19 cellular contexts compared by ENCODE assay signal in the genomic region with DNA sequence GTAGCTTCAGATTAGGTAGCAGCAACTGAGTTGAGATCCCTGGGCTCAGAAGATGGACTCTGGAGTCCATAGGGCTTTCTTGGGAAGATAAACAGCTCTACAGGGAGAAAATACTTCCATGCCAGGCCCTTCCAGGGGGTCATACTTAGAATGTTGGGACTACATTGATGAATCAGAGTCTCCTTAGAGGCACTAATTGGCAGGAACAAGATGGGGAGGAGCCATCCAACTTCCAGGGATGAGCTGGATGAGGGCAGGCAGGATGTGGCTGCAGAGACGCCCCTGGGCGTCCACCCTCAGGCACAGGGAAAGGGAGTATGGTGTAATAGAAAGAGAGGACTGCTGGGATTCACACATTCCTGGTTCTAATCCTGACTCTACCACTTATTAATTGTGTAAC.
DNase-seq lines count a peak whose midpoint lies in the region; ATAC-seq and TF ChIP-seq lines count a peak whose summit lies in the region.
"Had no signal": no experiment of that assay in that cellular context is flagged by ENCODE, and none has a peak within 500 bp of the region (broad histone marks: within the 10 kb centered on the region; RNA-seq: fewer than 3 reads in every experiment).

No MANE protein-coding gene starts in this region.

- H3K9ac ChIP-seq in GM23248, result no peak overlapping the region
- no peak overlapping the region for H3K9ac ChIP-seq in smooth muscle cell (ENCODE audit: low read depth)

- TF ChIP-seq CTCF in fibroblast of the aortic adventitia (IDR thresholded peaks at IDR 0.05; ENCODE audit: insufficient read depth, low read length) (no peak), smooth muscle cell (IDR thresholded peaks at IDR 0.05; ENCODE audit: borderline replicate concordance, insufficient read depth, poor library complexity, severe bottlenecking) (no peak)

- no peak overlapping the region for H3K4me3 ChIP-seq in GM23248
- H3K4me3 ChIP-seq in fibroblast of the aortic adventitia (ENCODE audit: low read depth, low read length), result no peak overlapping the region
- no peak overlapping the region for H3K4me3 ChIP-seq in smooth muscle cell
- H3K4me3 ChIP-seq: heart right ventricle had no signal

- no peaks in the 10 kb centered on the region for H3K27me3 ChIP-seq in GM23248 (replicated peaks; ENCODE audit: insufficient read depth)
- no peaks in the 10 kb centered on the region for H3K27me3 ChIP-seq in smooth muscle cell (ENCODE audit: low read depth)
- H3K27me3 ChIP-seq: heart right ventricle had no signal

- no peak for ATAC-seq in activated CD4-positive, CD25-positive, alpha-beta regulatory T cell treated with anti-CD3 and anti-CD28 coated beads, Interleukin-2, amount 50 U/mL, for 24 hours
- ATAC-seq: stimulated activated naive CD8-positive, alpha-beta T cell treated with anti-CD3 and anti-CD28 coated beads, Interleukin-15, amount 100 ng/mL, for 72 hours had no signal

- H3K79me2 ChIP-seq in GM23248 (ENCODE audit: insufficient read depth) (no peaks in the 10 kb centered on the region), smooth muscle cell (ENCODE audit: low read depth) (no peaks in the 10 kb centered on the region)

- H3K36me3 ChIP-seq in GM23248 (ENCODE audit: low read depth), result no peaks in the 10 kb centered on the region
- no peaks in the 10 kb centered on the region for H3K36me3 ChIP-seq in smooth muscle cell (ENCODE audit: low read depth)
- H3K36me3 ChIP-seq: heart right ventricle had no signal

- H3K27ac ChIP-seq in GM23248 (0 out of 2 replicates have a peak overlapping the region, but pooled peaks have one; percentile 15), smooth muscle cell (ENCODE audit: low read depth) (peak overlapping the region; percentile 63)
- H3K27ac ChIP-seq: heart right ventricle, HL-60 had no signal

- 0 out of 2 replicates have a peak overlapping the region, but pooled peaks have one; percentile 2 for H2AFZ ChIP-seq in GM23248
- H2AFZ ChIP-seq in smooth muscle cell (ENCODE audit: low read depth), result no peak overlapping the region

- H3F3A ChIP-seq in GM23248 (ENCODE audit: insufficient read depth) (peaks cover 23% of the 10 kb centered on the region), smooth muscle cell (ENCODE audit: low read depth) (no peaks in the 10 kb centered on the region)

- no peaks in the 10 kb centered on the region; the same call in 1 of the 2 replicates for H3K9me2 ChIP-seq in GM23248 (ENCODE audit: insufficient read depth)

- WGBS in GM23248 (ENCODE audit: low coverage in 1 of 2, low lambda C conversion rate in 2 of 2, missing lambda C conversion rate in 2 of 2), 2 experiments, result 28 to 54% methylated on average over 2 of the region's 2 CpGs
- 98% methylated on average over 2 of the region's 2 CpGs for WGBS in smooth muscle cell (ENCODE audit: low lambda C conversion rate)

- DNase-seq in GM23248 (peak; percentile 65), RPMI7951 (ENCODE audit: low read depth) (peak; percentile 86), fibroblast of the aortic adventitia (ENCODE audit: low read depth) (peak; percentile 70), smooth muscle cell (lab: John Stamatoyannopoulos, UW; ENCODE audit: unreplicated experiment) (no peak), foreskin melanocyte (no peak)
- DNase-seq in stimulated activated naive CD4-positive, alpha-beta T cell (lab: John Stamatoyannopoulos, UW), result no peak
- DNase-seq: activated CD4-positive, alpha-beta T cell treated with anti-CD3 and anti-CD28 coated beads for 4 hours; activated T-cell treated with anti-CD3 and anti-CD28 coated beads for 4 hours; C1 segment of cervical spinal cord; DMS53; heart right ventricle; KG1; NCI-H146; NCI-H446; occipital lobe; stimulated activated naive CD8-positive, alpha-beta T cell treated with anti-CD3 and anti-CD28 coated beads, Interleukin-15, amount 100 ng/mL, for 72 hours; T-helper 9 cell had no signal

- in situ Hi-C loops in GM23248 (cut with MboI), result no loop called here

- peaks cover 16% of the 10 kb centered on the region; the same call in 1 of the 2 replicates for H3K4me1 ChIP-seq in GM23248 (ENCODE audit: insufficient read depth)
- peaks cover 7% of the 10 kb centered on the region for H3K4me1 ChIP-seq in smooth muscle cell (ENCODE audit: low read depth)

- no peak overlapping the region for H3K4me2 ChIP-seq in GM23248 (ENCODE audit: unreplicated experiment)
- peak overlapping the region; percentile 18 for H3K4me2 ChIP-seq in smooth muscle cell

- H4K20me1 ChIP-seq in GM23248 (ENCODE audit: insufficient read depth) (no peaks in the 10 kb centered on the region), smooth muscle cell (ENCODE audit: low read depth) (no peaks in the 10 kb centered on the region)

- H3K9me3 ChIP-seq in GM23248 (ENCODE audit: low read depth), result no peaks in the 10 kb centered on the region
- no peaks in the 10 kb centered on the region for H3K9me3 ChIP-seq in smooth muscle cell (replicated peaks; ENCODE audit: low read depth)
- H3K9me3 ChIP-seq: heart right ventricle had no signal

Comparison
In these comparisons a context has a peak if more than half of its experiments do, and no peak if none do; other contexts are left out.
1. DNase-seq: peak in GM23248 (single experiment), RPMI7951 (single experiment) and fibroblast of the aortic adventitia (single experiment); none in smooth muscle cell (single experiment), foreskin melanocyte (single experiment) and stimulated activated naive CD4-positive, alpha-beta T cell (0 of 6).